Comparison of ENCODE assay signal across 8 cellular contexts in genomic region chrX:104113237-104113965, GRCh38. TPM values are rescaled to one million over a fixed set of nuclear protein-coding genes. Genes with fewer than 3 reads are reported as not detected.
DNase-seq lines count a peak whose midpoint lies in the region; ATAC-seq and TF ChIP-seq lines count a peak whose summit lies in the region.

No MANE protein-coding gene starts in this region.

- H3K9ac ChIP-seq in OCI-LY1 (ENCODE audit: low read length): peak overlapping the region; percentile 48; the same call in 1 of the 2 replicates

- intact Hi-C loops in tibial artery (cut with DNase I; ENCODE audit: low total_unique reads): no loop called here

- no peaks in the 10 kb centered on the region for H3F3A ChIP-seq in OCI-LY1 (ENCODE audit: insufficient read depth, low read length)

- peak; percentile 33 to 76 (median 56) for DNase-seq in CD4-positive, CD25-positive, alpha-beta regulatory T cell
- DNase-seq in HK-2 (ENCODE audit: unreplicated experiment) (peak; percentile 65), fibroblast of villous mesenchyme (ENCODE audit: low read depth) (peak; percentile 36), neural crest cell (ENCODE audit: low read depth, low spot score) (peak; percentile 36), tibial artery (peak; percentile 25 to 69)

- no peak overlapping the region for H2AFZ ChIP-seq in OCI-LY1 (ENCODE audit: low read length)

- H3K36me3 Mint-ChIP-seq in CD4-positive, CD25-positive, alpha-beta regulatory T cell: no peaks in the 10 kb centered on the region
- H3K36me3 Mint-ChIP-seq in activated T-helper 17 cell treated with anti-CD3 and anti-CD28 coated beads, Interleukin-2, amount 50 U/mL, for 72 hours (ENCODE audit: low read depth): no peaks in the 10 kb centered on the region
- H3K36me3 Mint-ChIP-seq in neural crest cell (ENCODE audit: low read depth): no peaks in the 10 kb centered on the region

- H3K9me3 Mint-ChIP-seq in CD4-positive, CD25-positive, alpha-beta regulatory T cell: no peaks in the 10 kb centered on the region
- no peaks in the 10 kb centered on the region for H3K9me3 Mint-ChIP-seq in activated T-helper 17 cell treated with anti-CD3 and anti-CD28 coated beads, Interleukin-2, amount 50 U/mL, for 72 hours
- H3K9me3 Mint-ChIP-seq in neural crest cell: no peaks in the 10 kb centered on the region

- no peaks in the 10 kb centered on the region for H3K9me2 ChIP-seq in OCI-LY1 (ENCODE audit: low read depth, low read length)

- no peaks in the 10 kb centered on the region for H3K27me3 Mint-ChIP-seq in CD4-positive, CD25-positive, alpha-beta regulatory T cell
- H3K27me3 Mint-ChIP-seq in activated T-helper 17 cell treated with anti-CD3 and anti-CD28 coated beads, Interleukin-2, amount 50 U/mL, for 72 hours: no peaks in the 10 kb centered on the region
- no peaks in the 10 kb centered on the region for H3K27me3 Mint-ChIP-seq in neural crest cell (ENCODE audit: low read depth)

- H3K36me3 ChIP-seq in CD4-positive, CD25-positive, alpha-beta regulatory T cell (ENCODE audit: control insufficient read depth, insufficient read depth, low read length): no peaks in the 10 kb centered on the region
- H3K36me3 ChIP-seq in OCI-LY1 (ENCODE audit: insufficient read depth, low read length): no peaks in the 10 kb centered on the region
- H3K36me3 ChIP-seq in tibial artery: no peaks in the 10 kb centered on the region

- H3K27ac ChIP-seq in CD4-positive, CD25-positive, alpha-beta regulatory T cell (ENCODE audit: insufficient read depth, low read length, poor library complexity, severe bottlenecking): peak overlapping the region; percentile 78
- H3K27ac ChIP-seq in OCI-LY1 (ENCODE audit: low read depth, low read length, poor library complexity, severe bottlenecking): no peak overlapping the region
- peak overlapping the region; percentile 74 to 91 for H3K27ac ChIP-seq in tibial artery

- H3K79me2 ChIP-seq in OCI-LY1 (ENCODE audit: insufficient read depth, low read length): no peaks in the 10 kb centered on the region

- peaks cover 12 to 68% (median 35%) of the 10 kb centered on the region in 4 donors for H3K4me1 Mint-ChIP-seq in CD4-positive, CD25-positive, alpha-beta regulatory T cell
- peaks cover 16% of the 10 kb centered on the region for H3K4me1 Mint-ChIP-seq in activated T-helper 17 cell treated with anti-CD3 and anti-CD28 coated beads, Interleukin-2, amount 50 U/mL, for 72 hours
- peaks cover 31% of the 10 kb centered on the region for H3K4me1 Mint-ChIP-seq in neural crest cell

- H3K27me3 ChIP-seq in CD4-positive, CD25-positive, alpha-beta regulatory T cell (ENCODE audit: control insufficient read depth, insufficient read depth, low read length): no peaks in the 10 kb centered on the region
- no peaks in the 10 kb centered on the region for H3K27me3 ChIP-seq in OCI-LY1 (ENCODE audit: insufficient read depth, low read length)
- H3K27me3 ChIP-seq in tibial artery: no peaks in the 10 kb centered on the region

- peak overlapping the region; percentile 65 for H3K4me3 ChIP-seq in CD4-positive, CD25-positive, alpha-beta regulatory T cell (ENCODE audit: low read depth, low read length)
- H3K4me3 ChIP-seq in OCI-LY1 (ENCODE audit: low read depth, low read length, poor library complexity, severe bottlenecking): peak overlapping the region; percentile 53
- H3K4me3 ChIP-seq in fibroblast of villous mesenchyme (ENCODE audit: low read depth, low read length): peak overlapping the region; percentile 62
- peak overlapping the region; percentile 59 to 60 for H3K4me3 ChIP-seq in tibial artery

- no peaks in the 10 kb centered on the region for H4K20me1 ChIP-seq in OCI-LY1 (ENCODE audit: insufficient read depth, low read length)

- peak overlapping the region; percentile 52 to 90 (median 82) for H3K27ac Mint-ChIP-seq in CD4-positive, CD25-positive, alpha-beta regulatory T cell
- peak overlapping the region; percentile 41 for H3K27ac Mint-ChIP-seq in activated T-helper 17 cell treated with anti-CD3 and anti-CD28 coated beads, Interleukin-2, amount 50 U/mL, for 72 hours
- peak overlapping the region; percentile 98 for H3K27ac Mint-ChIP-seq in neural crest cell (ENCODE audit: unreplicated experiment)

- TF ChIP-seq CTCF in OCI-LY1 (IDR thresholded peaks at IDR 0.05; ENCODE audit: low read length) (peak; percentile 59), fibroblast of villous mesenchyme (IDR thresholded peaks at IDR 0.05; ENCODE audit: insufficient read depth, low read depth, low read length) (peak; percentile 49), neural crest cell (conservative IDR thresholded peaks at IDR 0.05) (peak; percentile 66), tibial artery (IDR thresholded peaks at IDR 0.05) (peak; percentile 50 to 52)

- no peaks in the 10 kb centered on the region for H3K9me3 ChIP-seq in CD4-positive, CD25-positive, alpha-beta regulatory T cell (ENCODE audit: control insufficient read depth in 2 of 2, low read length in 2 of 2)
- H3K9me3 ChIP-seq in OCI-LY1 (ENCODE audit: low read length) (no peaks in the 10 kb centered on the region), tibial artery (no peaks in the 10 kb centered on the region)

- ATAC-seq in CD4-positive, CD25-positive, alpha-beta regulatory T cell (ENCODE audit: low read depth in 2 of 2): peak; percentile 66 to 76
- peak; percentile 51 for ATAC-seq in GM19395 (IDR thresholded peaks at IDR 0.05; ENCODE audit: unreplicated experiment)
- peak; percentile 60 for ATAC-seq in activated T-helper 17 cell treated with anti-CD3 and anti-CD28 coated beads, Interleukin-2, amount 50 U/mL, for 72 hours (replicated peaks)

- H3K4me1 ChIP-seq in CD4-positive, CD25-positive, alpha-beta regulatory T cell (ENCODE audit: control insufficient read depth, insufficient read depth, low read length, poor library complexity, severe bottlenecking): peaks cover 39% of the 10 kb centered on the region
- H3K4me1 ChIP-seq in OCI-LY1 (ENCODE audit: insufficient read depth, low read length, severe bottlenecking) (no peaks in the 10 kb centered on the region), tibial artery (peaks cover 0 to 16% (median 2%) of the 10 kb centered on the region in 4 donors)

- peak overlapping the region; percentile 54 for H3K4me2 ChIP-seq in OCI-LY1 (ENCODE audit: low read length)

- H3K4me3 Mint-ChIP-seq in CD4-positive, CD25-positive, alpha-beta regulatory T cell: peak overlapping the region; percentile 90 to 95 (median 91)
- H3K4me3 Mint-ChIP-seq in activated T-helper 17 cell treated with anti-CD3 and anti-CD28 coated beads, Interleukin-2, amount 50 U/mL, for 72 hours: peak overlapping the region; percentile 80
- peak overlapping the region; percentile 94 for H3K4me3 Mint-ChIP-seq in neural crest cell

RNA-seq across cellular contexts. Expression of gene ZCCHC18, which starts 1.1 kb away (rescaled TPM):
- total RNA-seq in CD4-positive, CD25-positive, alpha-beta regulatory T cell: 4.3 TPM
- 1 to 10 TPM; 1.9 to 4.6 (median 4.2) TPM for polyA plus RNA-seq in CD4-positive, CD25-positive, alpha-beta regulatory T cell
- total RNA-seq in activated T-helper 17 cell treated with anti-CD3 and anti-CD28 coated beads, Interleukin-2, amount 50 U/mL, for 72 hours: 1 to 10 TPM; 1.6 to 2.0 TPM
- total RNA-seq in fibroblast of villous mesenchyme (0.43 and 0.64 TPM in 2 replicates), neural crest cell (8.7 and 9.3 TPM in 2 replicates)

RNA-seq across cellular contexts. Expression of gene TMSB15C, which starts 37.4 kb away (rescaled TPM):
- 3.8 TPM for total RNA-seq in CD4-positive, CD25-positive, alpha-beta regulatory T cell
- under 1 TPM; 0.16 to 0.63 (median 0.39) TPM for polyA plus RNA-seq in CD4-positive, CD25-positive, alpha-beta regulatory T cell
- 1 to 10 TPM; 5.1 to 5.4 TPM for total RNA-seq in activated T-helper 17 cell treated with anti-CD3 and anti-CD28 coated beads, Interleukin-2, amount 50 U/mL, for 72 hours
- total RNA-seq in fibroblast of villous mesenchyme (3.9 and 5.2 TPM in 2 replicates), neural crest cell (18.7 and 23.2 TPM in 2 replicates)

RNA-seq across cellular contexts. Expression of gene SLC25A53, which starts 43.4 kb away (rescaled TPM):
- total RNA-seq in CD4-positive, CD25-positive, alpha-beta regulatory T cell: 11.9 TPM
- polyA plus RNA-seq in CD4-positive, CD25-positive, alpha-beta regulatory T cell: 10 to 100 TPM in 1 of 4 donors, 1 to 10 TPM in 3; 6.6 to 11.8 (median 7.7) TPM
- total RNA-seq in activated T-helper 17 cell treated with anti-CD3 and anti-CD28 coated beads, Interleukin-2, amount 50 U/mL, for 72 hours: 1 to 10 TPM; 6.1 to 8.7 TPM
- total RNA-seq in fibroblast of villous mesenchyme (5.6 and 5.8 TPM in 2 replicates), neural crest cell (6.2 and 6.8 TPM in 2 replicates)

RNA-seq across cellular contexts. Expression of gene FAM199X, which starts 52.9 kb away (rescaled TPM):
- total RNA-seq in CD4-positive, CD25-positive, alpha-beta regulatory T cell: 16.1 TPM
- 1 to 10 TPM; 7.8 to 9.9 (median 8.5) TPM for polyA plus RNA-seq in CD4-positive, CD25-positive, alpha-beta regulatory T cell
- total RNA-seq in activated T-helper 17 cell treated with anti-CD3 and anti-CD28 coated beads, Interleukin-2, amount 50 U/mL, for 72 hours: 1 to 10 TPM; 9.6 TPM
- total RNA-seq in fibroblast of villous mesenchyme (25.1 and 35.8 TPM in 2 replicates), neural crest cell (17.4 and 18.2 TPM in 2 replicates)

Comparison
In these comparisons a context has a peak if more than half of its experiments do, and no peak if none do; other contexts are left out.
1. H3K27ac Mint-ChIP-seq: peak in every context shown above with its lines; median percentile 98 in neural crest cell; 82 in CD4-positive, CD25-positive, alpha-beta regulatory T cell; 41 in activated T-helper 17 cell treated with anti-CD3 and anti-CD28 coated beads, Interleukin-2, amount 50 U/mL, for 72 hours.